Comparison of ENCODE assay signal across 8 cellular contexts in genomic region chr1:32273389-32274208, GRCh38. TPM values are rescaled to one million over a fixed set of nuclear protein-coding genes. Genes with fewer than 3 reads are reported as not detected.
DNase-seq lines count a peak whose midpoint lies in the region; ATAC-seq, FAIRE-seq and TF ChIP-seq lines count a peak whose summit lies in the region.

No MANE protein-coding gene starts in this region.

- peak overlapping the region; percentile 83 for H3K4me3 Mint-ChIP-seq in CD8-positive, alpha-beta T cell
- H3K4me3 Mint-ChIP-seq in stimulated activated effector memory CD8-positive, alpha-beta T cell treated with anti-CD3 and anti-CD28 coated beads, Interleukin-12 subunit alpha, Interleukin-12 subunit beta, amount 100 ng/mL, for 72 hours: peak overlapping the region; percentile 60

- peaks cover 63% of the 10 kb centered on the region for H3K36me3 Mint-ChIP-seq in CD8-positive, alpha-beta T cell
- peaks cover 100% of the 10 kb centered on the region for H3K36me3 Mint-ChIP-seq in stimulated activated effector memory CD8-positive, alpha-beta T cell treated with anti-CD3 and anti-CD28 coated beads, Interleukin-12 subunit alpha, Interleukin-12 subunit beta, amount 100 ng/mL, for 72 hours

- peaks cover 78% of the 10 kb centered on the region for H3K4me1 ChIP-seq in CD8-positive, alpha-beta T cell (ENCODE audit: insufficient read depth, low read length)

- H3K27me3 ChIP-seq in CD8-positive, alpha-beta T cell (ENCODE audit: insufficient read depth, low read length): no peaks in the 10 kb centered on the region

- TF ChIP-seq CTCF in CD8-positive, alpha-beta T cell (IDR thresholded peaks at IDR 0.05): no peak

- DNase-seq in CD8-positive, alpha-beta T cell: peak; percentile 58 to 96 (median 87)
- DNase-seq in NCI-H2081 (lab: John Stamatoyannopoulos, UW): peak; percentile 77 to 80
- peak; percentile 68 to 90 for DNase-seq in activated CD8-positive, alpha-beta memory T cell treated with anti-CD3 and anti-CD28 coated beads for 4 hours (ENCODE audit: low read depth in 2 of 2)
- DNase-seq in iPS-NIHi11 (ENCODE audit: low spot score): peak; percentile 85
- DNase-seq in stimulated activated effector memory CD8-positive, alpha-beta T cell treated with anti-CD3 and anti-CD28 coated beads, Interleukin-12 subunit alpha, Interleukin-12 subunit beta, amount 100 ng/mL, for 72 hours (ENCODE audit: low spot score in 2 of 2): peak in 1 of 2 donors; percentile 79
- no peak for DNase-seq in hepatic stellate cell (ENCODE audit: low spot score)
- no peak for DNase-seq in frontal cortex (ENCODE audit: low spot score in 2 of 2)

- FAIRE-seq in frontal cortex (lab: Jason Lieb, UNC): no peak

- peak overlapping the region; percentile 98 for H3K27ac Mint-ChIP-seq in CD8-positive, alpha-beta T cell
- peak overlapping the region; percentile 95 for H3K27ac Mint-ChIP-seq in stimulated activated effector memory CD8-positive, alpha-beta T cell treated with anti-CD3 and anti-CD28 coated beads, Interleukin-12 subunit alpha, Interleukin-12 subunit beta, amount 100 ng/mL, for 72 hours

- POLR2A ChIA-PET in CD8-positive, alpha-beta T cell (lab: Charles Lee): interaction anchor here (0.5 to 4.3 kb wide), 14 partner anchors 10 to 246 kb away, joined by 3 to 43 read pairs (median 6); partner anchors contain the start of genes FAM167B, HDAC1, LCK and MARCKSL1

- H3K4me3 ChIP-seq in CD8-positive, alpha-beta T cell (ENCODE audit: low read depth, low read length): peak overlapping the region; percentile 53

- H3K9me3 ChIP-seq in CD8-positive, alpha-beta T cell (ENCODE audit: low read length): no peaks in the 10 kb centered on the region

- no peaks in the 10 kb centered on the region for H3K9me3 Mint-ChIP-seq in CD8-positive, alpha-beta T cell
- no peaks in the 10 kb centered on the region for H3K9me3 Mint-ChIP-seq in stimulated activated effector memory CD8-positive, alpha-beta T cell treated with anti-CD3 and anti-CD28 coated beads, Interleukin-12 subunit alpha, Interleukin-12 subunit beta, amount 100 ng/mL, for 72 hours

- H3K27ac ChIP-seq in CD8-positive, alpha-beta T cell (ENCODE audit: low read depth, low read length): peak overlapping the region; percentile 36

- H3K36me3 ChIP-seq in CD8-positive, alpha-beta T cell (ENCODE audit: insufficient read depth, low read length): peaks cover 44% of the 10 kb centered on the region

- H3K27me3 Mint-ChIP-seq in CD8-positive, alpha-beta T cell (ENCODE audit: low read depth): no peaks in the 10 kb centered on the region

- peak; percentile 88 for ATAC-seq in CD8-positive, alpha-beta T cell
- ATAC-seq in stimulated activated effector memory CD8-positive, alpha-beta T cell treated with anti-CD3 and anti-CD28 coated beads, Interleukin-12 subunit alpha, Interleukin-12 subunit beta, amount 100 ng/mL, for 72 hours: peak; percentile 87
- no peak for ATAC-seq in GM21381 (IDR thresholded peaks at IDR 0.05; ENCODE audit: unreplicated experiment)

- intact Hi-C loops in CD8-positive, alpha-beta T cell (cut with DNase I, micrococcal nuclease): loop anchor here (1.0 to 10.0 kb wide), 8 partner anchors 17 to 73 kb away; partner anchors contain the start of genes EIF3I (in 2 of the 2), TMEM234 (in 2 of the 2), CCDC28B (in 1 of the 2) and HDAC1 (in 1 of the 2)

- H3K4me1 Mint-ChIP-seq in CD8-positive, alpha-beta T cell (ENCODE audit: low read depth): peaks cover 67% of the 10 kb centered on the region
- H3K4me1 Mint-ChIP-seq in stimulated activated effector memory CD8-positive, alpha-beta T cell treated with anti-CD3 and anti-CD28 coated beads, Interleukin-12 subunit alpha, Interleukin-12 subunit beta, amount 100 ng/mL, for 72 hours: peaks cover 47% of the 10 kb centered on the region

- CTCF ChIA-PET in CD8-positive, alpha-beta T cell (lab: Charles Lee): interaction anchor here (1.0 to 2.1 kb wide), 4 partner anchors 18 to 58 kb away, joined by 3 to 14 read pairs (median 6); partner anchors contain the start of gene LCK

RNA-seq across cellular contexts. Expression of gene HDAC1, which starts 18.3 kb away (rescaled TPM):
- 10 to 100 TPM; 57.8 to 61.4 TPM for total RNA-seq in CD8-positive, alpha-beta T cell
- 19.6 TPM for total RNA-seq in frontal cortex

RNA-seq across cellular contexts. Expression of gene LCK, which starts 22.5 kb away (rescaled TPM):
- 100 to 1,000 TPM; 203 to 206 TPM for total RNA-seq in CD8-positive, alpha-beta T cell
- not detected for total RNA-seq in frontal cortex

RNA-seq across cellular contexts. Expression of gene FAM167B, which starts 26.6 kb away (rescaled TPM):
- total RNA-seq in CD8-positive, alpha-beta T cell: under 1 TPM; 0.35 to 0.86 TPM
- total RNA-seq in frontal cortex: 0.41 TPM

RNA-seq across cellular contexts. Expression of gene EIF3I, which starts 51.4 kb away (rescaled TPM):
- total RNA-seq in CD8-positive, alpha-beta T cell: 100 to 1,000 TPM in 1 of 2 experiments, 10 to 100 TPM in 1; 97.4 to 101 TPM
- 98.6 TPM for total RNA-seq in frontal cortex

RNA-seq across cellular contexts. Expression of gene TMEM234, which starts 51.4 kb away (rescaled TPM):
- 1 to 10 TPM; 8.6 to 9.1 TPM for total RNA-seq in CD8-positive, alpha-beta T cell
- 12.2 TPM for total RNA-seq in frontal cortex

Comparison
In these comparisons a context has a peak if more than half of its experiments do, and no peak if none do; other contexts are left out.
1. DNase-seq: peak in CD8-positive, alpha-beta T cell (7 of 7), NCI-H2081 (2 of 2), activated CD8-positive, alpha-beta memory T cell treated with anti-CD3 and anti-CD28 coated beads for 4 hours (2 of 2) and iPS-NIHi11 (single experiment); none in hepatic stellate cell (single experiment) and frontal cortex (0 of 2).
2. RNA of gene LCK, which starts 22.5 kb away (total RNA-seq): 203 to 206 TPM in CD8-positive, alpha-beta T cell; not detected in frontal cortex (single experiment); every median in the first group is over 100 times any median in the second.